Comparison of ENCODE assay signal across 8 cellular contexts in genomic region chr6:41941280-41942044, GRCh38. TPM values are rescaled to one million over a fixed set of nuclear protein-coding genes. Genes with fewer than 3 reads are reported as not detected.
A peak's percentile ranks its signal among the peaks of the same experiment; 100 is the strongest.
DNase-seq lines count a peak whose midpoint lies in the region; ATAC-seq, FAIRE-seq and TF ChIP-seq lines count a peak whose summit lies in the region.

TSS of gene CCND3 (minus strand) at chr6:41941808. CDS start at chr6:41941649, 159 bp downstream.

- no peaks in the 10 kb centered on the region for H3K9me1 ChIP-seq in keratinocyte (ENCODE audit: control insufficient read depth, extremely low read depth, insufficient read depth, low read length)

- H3K4me3 ChIP-seq in AG04450 (ENCODE audit: low read depth, low read length), result peak within 1 kb of the TSS; percentile 98
- peak within 1 kb of the TSS; percentile 97 to 98 for H3K4me3 ChIP-seq in cardiac fibroblast (replicated peaks in 1 of 2; ENCODE audit: low read depth in 2 of 2, low read length in 2 of 2)
- H3K4me3 ChIP-seq in keratinocyte (ENCODE audit: control insufficient read depth in 2 of 3, extremely low read depth in 1 of 3, insufficient read depth in 2 of 3, low read depth in 1 of 3, low read length in 3 of 3), result peak within 1 kb of the TSS; percentile 65 to 88 (median 86)

- H3K27ac Mint-ChIP-seq in WTC11, result peak within 1 kb of the TSS; percentile 46

- H3K9me3 ChIP-seq in AG04450 (ENCODE audit: control insufficient read depth, insufficient read depth, low read length), result peaks cover 3% of the 10 kb centered on the region; the same call in 1 of the 2 replicates
- H3K9me3 ChIP-seq in keratinocyte (ENCODE audit: control insufficient read depth, low read depth, low read length), result no peaks in the 10 kb centered on the region

- H3K27me3 ChIP-seq in AG04450 (ENCODE audit: control insufficient read depth, insufficient read depth, low read length) (no peaks in the 10 kb centered on the region), keratinocyte (ENCODE audit: control insufficient read depth, extremely low read depth, insufficient read depth, low read length) (no peaks in the 10 kb centered on the region)

- H3K4me3 Mint-ChIP-seq in WTC11, result peak within 1 kb of the TSS; percentile 92

- peak within 1 kb of the TSS; percentile 57 for H3K27ac ChIP-seq in AG04450 (ENCODE audit: low read depth, low read length)
- peak within 1 kb of the TSS; percentile 61 for H3K27ac ChIP-seq in keratinocyte (ENCODE audit: control insufficient read depth, insufficient read depth, low read length)

- peak within 1 kb of the TSS; percentile 76 for H2AFZ ChIP-seq in keratinocyte (ENCODE audit: control insufficient read depth, low read length)

- H3K4me1 Mint-ChIP-seq in WTC11, result peaks cover 33% of the 10 kb centered on the region

- peak within 1 kb of the TSS; percentile 91 for H3K4me2 ChIP-seq in keratinocyte (ENCODE audit: control insufficient read depth, extremely low read depth, insufficient read depth, low read depth, low read length)

- H3K4me1 ChIP-seq in keratinocyte (ENCODE audit: control insufficient read depth, extremely low read depth, insufficient read depth, low read length), result peaks cover 28% of the 10 kb centered on the region

- FAIRE-seq in keratinocyte (lab: Jason Lieb, UNC), result no peak

- no peaks in the 10 kb centered on the region for H3K27me3 Mint-ChIP-seq in WTC11 (ENCODE audit: low read depth)

- POLR2A ChIA-PET in AG04450 (lab: Yijun Ruan, JAX) (interaction anchor here (0.9 to 1.1 kb wide), 2 partner anchors 27 to 154 kb away, joined by 3 to 5 read pairs; partner anchors contain the start of gene TOMM6), WTC11 (lab: Charles Lee) (interaction anchor here (1.1 to 1.6 kb wide), 2 partner anchors 24 to 155 kb away, joined by 3 to 7 read pairs; no protein-coding TSS in a partner anchor)

- peaks cover 6 to 10% of the 10 kb centered on the region in 2 experiments for H3K36me3 ChIP-seq in keratinocyte (ENCODE audit: control insufficient read depth in 2 of 2, extremely low read depth in 1 of 2, insufficient read depth in 2 of 2, low read length in 2 of 2)

- CTCF ChIA-PET in AG04450 (lab: Charles Lee), result interaction anchor here (0.6 to 12.9 kb wide), 4 partner anchors 20 to 108 kb away, joined by 3 to 145 read pairs (median 77); partner anchors contain the start of genes BYSL and MED20
- CTCF ChIA-PET in WTC11 (lab: Charles Lee), result interaction anchor here (0.6 to 5.1 kb wide), 8 partner anchors 20 to 163 kb away, joined by 3 to 91 read pairs (median 8); partner anchors contain the start of genes BYSL, MED20 and TOMM6

- peaks cover 29% of the 10 kb centered on the region for H3K79me2 ChIP-seq in keratinocyte (ENCODE audit: control insufficient read depth, insufficient read depth, low read length)

- DNase-seq in AG04450 (ENCODE audit: low read depth, low spot score), result peak; percentile 75
- peak; percentile 92 for DNase-seq in NCI-H2227 (lab: John Stamatoyannopoulos, UW; ENCODE audit: unreplicated experiment)
- peak; percentile 81 for DNase-seq in WTC11 (ENCODE audit: low spot score)
- DNase-seq in cardiac fibroblast (ENCODE audit: low read depth in 2 of 2), result peak; percentile 90 to 93
- DNase-seq in keratinocyte (ENCODE audit: low read depth, low spot score), result no peak
- peak; percentile 59 to 89 for DNase-seq in stimulated activated CD4-positive, alpha-beta T cell treated with anti-CD3 and anti-CD28 coated beads, Interleukin-15, amount 100 ng/mL, for 1 hour (ENCODE audit: low read depth in 1 of 2, low spot score in 1 of 2)

- H4K20me1 ChIP-seq in keratinocyte (ENCODE audit: control insufficient read depth, extremely low read depth, insufficient read depth, low read length), result no peaks in the 10 kb centered on the region

- H3K9ac ChIP-seq in keratinocyte (ENCODE audit: control insufficient read depth, extremely low read depth, insufficient read depth, low read length), result peak within 1 kb of the TSS; percentile 73

- ATAC-seq in GM18870 (IDR thresholded peaks at IDR 0.05; ENCODE audit: unreplicated experiment), result peak; percentile 46
- peak; percentile 90 for ATAC-seq in HG03108 (IDR thresholded peaks at IDR 0.05; ENCODE audit: unreplicated experiment)
- peak; percentile 62 for ATAC-seq in WTC11

- dilution Hi-C loops in keratinocyte (cut with MboI; ENCODE audit: extremely low pct_ligation_motif_present, low sequenced_read_pairs), result no loop called here

- TF ChIP-seq CTCF in AG04450 (IDR thresholded peaks at IDR 0.05; ENCODE audit: low read depth, low read length), result no peak
- no peak for TF ChIP-seq CTCF in WTC11 (IDR thresholded peaks at IDR 0.05)
- no peak for TF ChIP-seq CTCF in cardiac fibroblast (IDR thresholded peaks at IDR 0.05; ENCODE audit: low read depth, low read length)
- TF ChIP-seq CTCF in keratinocyte (optimal IDR thresholded peaks at IDR 0.05 in 1 of 3, IDR thresholded peaks at IDR 0.05 in 1 of 3, conservative IDR thresholded peaks at IDR 0.05 in 1 of 3; ENCODE audit: extremely low read depth in 1 of 3, insufficient read depth in 2 of 3, low read length in 3 of 3), result no peak

- H3K9me3 Mint-ChIP-seq in WTC11, result no peaks in the 10 kb centered on the region

- no peaks in the 10 kb centered on the region; the same call in 1 of the 2 replicates for H3K36me3 Mint-ChIP-seq in WTC11

TF ChIP-seq in WTC11, 78 proteins besides CTCF, POLR2A, EP300 and RAD21 (continues in another document):
- TF ChIP-seq MAX (CRISPR knock-in tag; IDR thresholded peaks at IDR 0.05) (peak; percentile 49; the same call in 1 of the 2 replicates), FOXP1 (CRISPR knock-in tag; IDR thresholded peaks at IDR 0.05; ENCODE audit: borderline replicate concordance) (no peak; the same call in 1 of the 2 replicates), ZNF396 (CRISPR knock-in tag; IDR thresholded peaks at IDR 0.05; ENCODE audit: borderline replicate concordance) (no peak), GABPB1 (CRISPR knock-in tag; IDR thresholded peaks at IDR 0.05) (peak; percentile 43; the same call in 1 of the 2 replicates), HMGXB4 (CRISPR knock-in tag; IDR thresholded peaks at IDR 0.05) (peak; percentile 63; the same call in 1 of the 2 replicates), SMAD4 (CRISPR knock-in tag; IDR thresholded peaks at IDR 0.05) (no peak), TP53 (CRISPR knock-in tag; IDR thresholded peaks at IDR 0.05) (0 out of 2 replicates have a peak, but pooled peaks have one; percentile 20)
- TF ChIP-seq, protein P1, sequence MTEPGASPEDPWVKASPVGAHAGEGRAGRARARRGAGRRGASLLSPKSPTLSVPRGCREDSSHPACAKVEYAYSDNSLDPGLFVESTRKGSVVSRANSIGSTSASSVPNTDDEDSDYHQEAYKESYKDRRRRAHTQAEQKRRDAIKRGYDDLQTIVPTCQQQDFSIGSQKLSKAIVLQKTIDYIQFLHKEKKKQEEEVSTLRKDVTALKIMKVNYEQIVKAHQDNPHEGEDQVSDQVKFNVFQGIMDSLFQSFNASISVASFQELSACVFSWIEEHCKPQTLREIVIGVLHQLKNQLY (CRISPR knock-in tag; IDR thresholded peaks at IDR 0.05), result 0 out of 2 replicates have a peak, but pooled peaks have one; percentile 14
- TF ChIP-seq, protein P2, sequence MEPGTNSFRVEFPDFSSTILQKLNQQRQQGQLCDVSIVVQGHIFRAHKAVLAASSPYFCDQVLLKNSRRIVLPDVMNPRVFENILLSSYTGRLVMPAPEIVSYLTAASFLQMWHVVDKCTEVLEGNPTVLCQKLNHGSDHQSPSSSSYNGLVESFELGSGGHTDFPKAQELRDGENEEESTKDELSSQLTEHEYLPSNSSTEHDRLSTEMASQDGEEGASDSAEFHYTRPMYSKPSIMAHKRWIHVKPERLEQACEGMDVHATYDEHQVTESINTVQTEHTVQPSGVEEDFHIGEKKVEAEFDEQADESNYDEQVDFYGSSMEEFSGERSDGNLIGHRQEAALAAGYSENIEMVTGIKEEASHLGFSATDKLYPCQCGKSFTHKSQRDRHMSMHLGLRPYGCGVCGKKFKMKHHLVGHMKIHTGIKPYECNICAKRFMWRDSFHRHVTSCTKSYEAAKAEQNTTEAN (CRISPR knock-in tag; IDR thresholded peaks at IDR 0.05), result 0 out of 2 replicates have a peak, but pooled peaks have one; percentile 23

RNA-seq across cellular contexts. Expression of gene CCND3, which starts in this region (rescaled TPM):
- polyA plus RNA-seq in AG04450 (2011; rRNA removed) (25.8 and 30.9 TPM in 2 replicates), keratinocyte (37.3 to 58.9 TPM (median 37.4 TPM) in 3 replicates)
- 23.3 and 29.9 TPM in 2 replicates for polyA minus RNA-seq in AG04450 (2011; rRNA and poly(A)+ RNA removed)
- 23.0 to 33.6 TPM (median 23.0 TPM) in 3 replicates for total RNA-seq in WTC11 (2021)
- 2.1 TPM for polyA plus RNA-seq in keratinocyte (2011; ENCODE audit: low read depth)
- polyA plus RNA-seq in keratinocyte (2011; cell fraction: cytosol; rRNA removed), result 34.4 and 52.8 TPM in 2 replicates
- polyA plus RNA-seq in keratinocyte (2011; cell fraction: nucleus; rRNA removed), result 31.4 and 32.6 TPM in 2 replicates
- 20.7 and 62.5 TPM in 2 replicates for polyA plus RNA-seq in keratinocyte (2012; ENCODE audit: low replicate concordance)
- 29.1 to 65.9 TPM (median 39.1 TPM) in 3 replicates for polyA minus RNA-seq in keratinocyte
- polyA minus RNA-seq in keratinocyte (2011; cell fraction: cytosol; rRNA and poly(A)+ RNA removed), result 76.7 TPM
- polyA minus RNA-seq in keratinocyte (2011; cell fraction: nucleus; rRNA and poly(A)+ RNA removed), result 16.4 and 18.1 TPM in 2 replicates
